ENCODE assay signal across 1 cellular context in the genomic region with DNA sequence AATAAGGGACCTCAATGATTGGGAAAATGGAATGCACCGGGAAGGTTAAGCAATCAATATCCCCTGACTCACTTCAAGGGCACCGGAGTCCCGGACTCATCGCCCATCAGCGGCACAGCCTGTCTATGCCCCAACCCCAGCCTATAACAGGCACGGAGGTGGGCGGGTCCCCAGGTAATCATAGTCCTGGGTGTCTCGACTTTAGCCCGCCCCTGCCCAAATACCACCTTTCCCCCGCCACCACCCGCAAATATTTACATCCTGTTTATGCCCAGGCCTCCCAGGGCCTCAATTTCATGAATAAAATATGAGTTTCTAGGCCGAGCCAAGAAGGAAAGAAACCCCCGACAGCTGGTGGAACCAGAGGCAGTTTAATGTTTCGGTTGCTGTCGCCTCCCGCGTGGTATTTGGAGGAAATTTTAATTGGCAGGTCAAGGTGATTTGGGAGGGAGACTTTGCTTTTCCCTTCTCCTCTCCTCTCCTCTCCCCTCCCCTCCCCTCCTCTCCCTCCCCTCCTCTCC.
TF ChIP-seq lines count a peak whose summit lies in the region.

No MANE protein-coding gene starts in this region.

TF ChIP-seq in liver, 16 proteins besides CTCF, POLR2A, EP300 and RAD21 (continued from another document):
- TF ChIP-seq, protein P1, sequence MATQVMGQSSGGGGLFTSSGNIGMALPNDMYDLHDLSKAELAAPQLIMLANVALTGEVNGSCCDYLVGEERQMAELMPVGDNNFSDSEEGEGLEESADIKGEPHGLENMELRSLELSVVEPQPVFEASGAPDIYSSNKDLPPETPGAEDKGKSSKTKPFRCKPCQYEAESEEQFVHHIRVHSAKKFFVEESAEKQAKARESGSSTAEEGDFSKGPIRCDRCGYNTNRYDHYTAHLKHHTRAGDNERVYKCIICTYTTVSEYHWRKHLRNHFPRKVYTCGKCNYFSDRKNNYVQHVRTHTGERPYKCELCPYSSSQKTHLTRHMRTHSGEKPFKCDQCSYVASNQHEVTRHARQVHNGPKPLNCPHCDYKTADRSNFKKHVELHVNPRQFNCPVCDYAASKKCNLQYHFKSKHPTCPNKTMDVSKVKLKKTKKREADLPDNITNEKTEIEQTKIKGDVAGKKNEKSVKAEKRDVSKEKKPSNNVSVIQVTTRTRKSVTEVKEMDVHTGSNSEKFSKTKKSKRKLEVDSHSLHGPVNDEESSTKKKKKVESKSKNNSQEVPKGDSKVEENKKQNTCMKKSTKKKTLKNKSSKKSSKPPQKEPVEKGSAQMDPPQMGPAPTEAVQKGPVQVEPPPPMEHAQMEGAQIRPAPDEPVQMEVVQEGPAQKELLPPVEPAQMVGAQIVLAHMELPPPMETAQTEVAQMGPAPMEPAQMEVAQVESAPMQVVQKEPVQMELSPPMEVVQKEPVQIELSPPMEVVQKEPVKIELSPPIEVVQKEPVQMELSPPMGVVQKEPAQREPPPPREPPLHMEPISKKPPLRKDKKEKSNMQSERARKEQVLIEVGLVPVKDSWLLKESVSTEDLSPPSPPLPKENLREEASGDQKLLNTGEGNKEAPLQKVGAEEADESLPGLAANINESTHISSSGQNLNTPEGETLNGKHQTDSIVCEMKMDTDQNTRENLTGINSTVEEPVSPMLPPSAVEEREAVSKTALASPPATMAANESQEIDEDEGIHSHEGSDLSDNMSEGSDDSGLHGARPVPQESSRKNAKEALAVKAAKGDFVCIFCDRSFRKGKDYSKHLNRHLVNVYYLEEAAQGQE (IDR thresholded peaks at IDR 0.05) = no peak
- TF ChIP-seq, protein P2, sequence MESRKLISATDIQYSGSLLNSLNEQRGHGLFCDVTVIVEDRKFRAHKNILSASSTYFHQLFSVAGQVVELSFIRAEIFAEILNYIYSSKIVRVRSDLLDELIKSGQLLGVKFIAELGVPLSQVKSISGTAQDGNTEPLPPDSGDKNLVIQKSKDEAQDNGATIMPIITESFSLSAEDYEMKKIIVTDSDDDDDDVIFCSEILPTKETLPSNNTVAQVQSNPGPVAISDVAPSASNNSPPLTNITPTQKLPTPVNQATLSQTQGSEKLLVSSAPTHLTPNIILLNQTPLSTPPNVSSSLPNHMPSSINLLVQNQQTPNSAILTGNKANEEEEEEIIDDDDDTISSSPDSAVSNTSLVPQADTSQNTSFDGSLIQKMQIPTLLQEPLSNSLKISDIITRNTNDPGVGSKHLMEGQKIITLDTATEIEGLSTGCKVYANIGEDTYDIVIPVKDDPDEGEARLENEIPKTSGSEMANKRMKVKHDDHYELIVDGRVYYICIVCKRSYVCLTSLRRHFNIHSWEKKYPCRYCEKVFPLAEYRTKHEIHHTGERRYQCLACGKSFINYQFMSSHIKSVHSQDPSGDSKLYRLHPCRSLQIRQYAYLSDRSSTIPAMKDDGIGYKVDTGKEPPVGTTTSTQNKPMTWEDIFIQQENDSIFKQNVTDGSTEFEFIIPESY (IDR thresholded peaks at IDR 0.05) = no peak
- TF ChIP-seq HNF4A (conservative IDR thresholded peaks at IDR 0.05) (no peak), FOXA1 (IDR thresholded peaks at IDR 0.05) (no peak), YY1 (IDR thresholded peaks at IDR 0.05) (no peak), GABPA (IDR thresholded peaks at IDR 0.05 in 1 of 2, conservative IDR thresholded peaks at IDR 0.05 in 1 of 2) (no peak)
TF ChIP-seq in liver: peak in this region for 0.
